Comparison of ENCODE assay signal across 1 cellular context in genomic region chr11:75384438-75385080, GRCh38.
TF ChIP-seq lines count a peak whose summit lies in the region.

No MANE protein-coding gene starts in this region.

TF ChIP-seq in K562, 482 proteins besides CTCF, POLR2A, EP300 and RAD21 (continued from another document):
- TF ChIP-seq DEAF1 (CRISPR knock-in tag; IDR thresholded peaks at IDR 0.05), result peak; percentile 98
- TF ChIP-seq NFYB (IDR thresholded peaks at IDR 0.05; ENCODE audit: extremely low read depth, insufficient read length), result no peak
- no peak for TF ChIP-seq GTF2F1 (IDR thresholded peaks at IDR 0.05; ENCODE audit: low read depth, low read length)
- TF ChIP-seq KLF6 (CRISPR knock-in tag; IDR thresholded peaks at IDR 0.05; ENCODE audit: borderline replicate concordance), result no peak
- no peak for TF ChIP-seq ZBTB9 (CRISPR knock-in tag; IDR thresholded peaks at IDR 0.05)
